ENCODE assay signal across 7 cellular contexts in the genomic region with DNA sequence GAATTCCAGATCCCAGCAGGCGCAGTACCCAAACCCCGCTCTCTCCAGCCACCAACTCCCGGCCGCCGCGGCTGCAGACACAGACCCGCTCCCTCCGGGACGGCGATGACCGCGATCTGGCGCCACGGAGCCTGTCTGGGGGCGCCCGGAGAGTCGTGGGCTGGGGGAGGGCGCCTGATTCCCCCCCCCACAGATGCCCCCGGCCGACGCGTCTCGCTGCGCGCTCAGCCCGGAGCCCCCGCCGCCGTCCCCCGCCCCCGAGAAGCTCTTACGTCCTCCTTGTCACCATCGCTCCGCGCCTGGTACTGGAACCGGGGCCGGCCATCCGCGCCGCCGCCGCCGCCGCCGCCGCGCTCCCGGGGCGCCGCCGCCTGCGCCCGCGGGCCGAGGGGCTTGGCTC.
A peak's percentile ranks its signal among the peaks of the same experiment; 100 is the strongest.
DNase-seq lines count a peak whose midpoint lies in the region; ATAC-seq and TF ChIP-seq lines count a peak whose summit lies in the region.
"Not testable (repeated sequence)": the region's sequence is repeated elsewhere in the genome, so short reads cannot be mapped to it uniquely, and the experiment has no call there.

No MANE protein-coding gene starts in this region.

- not testable (repeated sequence) for H3K4me1 ChIP-seq in breast epithelium
- peaks cover 0 to 21% (median 16%) of the 10 kb centered on the region in 4 donors for H3K4me1 ChIP-seq in sigmoid colon

- H3K27ac ChIP-seq in breast epithelium (peak overlapping the region; percentile 62 to 86), sigmoid colon (peak overlapping the region in 2 of 4 donors; percentile 69 to 77)

- not testable (repeated sequence) for H3K9me3 ChIP-seq in breast epithelium, sigmoid colon

- H3K9me3 Mint-ChIP-seq in activated CD4-positive, alpha-beta memory T cell treated with anti-CD3 and anti-CD28 coated beads for 36 hours; mesothelial cell of epicardium: not testable (repeated sequence)

- CTCF ChIA-PET in activated CD4-positive, alpha-beta memory T cell treated with anti-CD3 and anti-CD28 coated beads for 36 hours (lab: Charles Lee), result interaction anchor here (0.7 kb wide), 1 partner anchor 1275 kb away, joined by 3 read pairs; no protein-coding TSS in a partner anchor

- TF ChIP-seq CTCF in GM13976 (IDR thresholded peaks at IDR 0.05; ENCODE audit: borderline replicate concordance, control extremely low read depth, extremely low read depth, insufficient read depth, missing control alignments); breast epithelium (IDR thresholded peaks at IDR 0.05); mesothelial cell of epicardium (IDR thresholded peaks at IDR 0.05; ENCODE audit: unreplicated experiment); sigmoid colon (IDR thresholded peaks at IDR 0.05): not testable (repeated sequence)

- not testable (repeated sequence) for TF ChIP-seq POLR2A in breast epithelium (IDR thresholded peaks at IDR 0.05); sigmoid colon (IDR thresholded peaks at IDR 0.05)

- POLR2A ChIA-PET in activated CD4-positive, alpha-beta memory T cell treated with anti-CD3 and anti-CD28 coated beads for 36 hours (lab: Charles Lee), result not testable (repeated sequence)

- H3K36me3 ChIP-seq in breast epithelium, sigmoid colon: not testable (repeated sequence)

- not testable (repeated sequence) for ATAC-seq in Right ventricle myocardium inferior

- intact Hi-C loops in activated CD4-positive, alpha-beta memory T cell treated with anti-CD3 and anti-CD28 coated beads for 36 hours (cut with micrococcal nuclease), result loop anchor here (5.0 kb wide), 1 partner anchor 175 kb away; a partner anchor contains a TSS
- intact Hi-C loops in breast epithelium (cut with DNase I; ENCODE audit: low total_unique reads), result not testable (repeated sequence)
- intact Hi-C loops in Right ventricle myocardium inferior (cut with DNase I), result loop anchor here (10.0 kb wide), 1 partner anchor 173 kb away; a partner anchor contains a TSS
- intact Hi-C loops in sigmoid colon (cut with DNase I), result loop anchor here (10.0 kb wide), 1 partner anchor 163 kb away; no protein-coding TSS in a partner anchor

- TF ChIP-seq EP300 in sigmoid colon (IDR thresholded peaks at IDR 0.05), result not testable (repeated sequence)

- not testable (repeated sequence) for H3K27ac Mint-ChIP-seq in activated CD4-positive, alpha-beta memory T cell treated with anti-CD3 and anti-CD28 coated beads for 36 hours; mesothelial cell of epicardium

- peak overlapping the region; percentile 45 for H3K4me3 Mint-ChIP-seq in activated CD4-positive, alpha-beta memory T cell treated with anti-CD3 and anti-CD28 coated beads for 36 hours
- H3K4me3 Mint-ChIP-seq in mesothelial cell of epicardium, result peak overlapping the region; percentile 64

- in situ Hi-C loops in GM13976 (cut with MboI; ENCODE audit: low sequenced_read_pairs, unreplicated experiment), result not testable (repeated sequence)

- DNase-seq in GM13976 (ENCODE audit: low spot score) (peak; percentile 18), NCI-H510A (lab: John Stamatoyannopoulos, UW) (peak; percentile 3), Right ventricle myocardium inferior (ENCODE audit: missing footprints) (peak; percentile 45)
- peak; percentile 19 for DNase-seq in activated CD4-positive, alpha-beta memory T cell treated with anti-CD3 and anti-CD28 coated beads for 36 hours
- not testable (repeated sequence) for DNase-seq in breast epithelium (ENCODE audit: low spot score in 2 of 2); mesothelial cell of epicardium (ENCODE audit: low spot score in 2 of 2, unreplicated experiment in 2 of 2); sigmoid colon

- H3K4me3 ChIP-seq in breast epithelium (peak overlapping the region; percentile 9 to 68 (median 63)), sigmoid colon (peak overlapping the region in 3 of 4 donors; percentile 34 to 53 (median 43))

- H3K27me3 Mint-ChIP-seq in activated CD4-positive, alpha-beta memory T cell treated with anti-CD3 and anti-CD28 coated beads for 36 hours, result peaks cover 23% of the 10 kb centered on the region
- H3K27me3 Mint-ChIP-seq in mesothelial cell of epicardium (ENCODE audit: low read depth), result peaks cover 55% of the 10 kb centered on the region

- H3K27me3 ChIP-seq in breast epithelium, result not testable (repeated sequence)
- H3K27me3 ChIP-seq in sigmoid colon, result peaks cover 3 to 19% (median 18%) of the 10 kb centered on the region in 3 donors

- peaks cover 12% of the 10 kb centered on the region for H3K4me1 Mint-ChIP-seq in activated CD4-positive, alpha-beta memory T cell treated with anti-CD3 and anti-CD28 coated beads for 36 hours (ENCODE audit: low read depth)
- H3K4me1 Mint-ChIP-seq in mesothelial cell of epicardium, result peaks cover 12% of the 10 kb centered on the region

- not testable (repeated sequence) for H3K36me3 Mint-ChIP-seq in activated CD4-positive, alpha-beta memory T cell treated with anti-CD3 and anti-CD28 coated beads for 36 hours; mesothelial cell of epicardium

- 1 to 2% methylated on average over 55 of the region's 55 CpGs for WGBS in sigmoid colon, 2 donors
